ENCODE assay signal across 25 cellular contexts in the genomic region with DNA sequence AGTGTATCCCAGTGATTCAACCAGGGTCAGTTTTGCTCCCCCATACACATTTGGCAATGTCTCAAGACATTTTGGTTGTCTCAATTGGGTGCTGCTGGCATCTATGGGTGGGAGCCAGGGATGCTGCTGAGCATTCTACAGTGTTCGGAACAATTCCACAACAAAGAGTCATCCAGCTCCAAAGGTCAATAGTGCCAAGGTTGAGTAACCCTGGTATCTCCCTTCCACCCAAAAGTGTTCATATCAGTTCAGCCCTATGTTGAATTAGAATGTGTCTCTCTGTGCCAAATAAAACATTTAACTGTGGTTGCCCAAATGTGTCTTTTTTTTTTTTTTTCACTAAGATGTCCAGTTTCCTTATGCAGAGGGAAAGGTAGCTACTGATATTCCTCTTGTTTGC.
"Had no signal": no experiment of that assay in that cellular context is flagged by ENCODE, and none has a peak within 500 bp of the region (broad histone marks: within the 10 kb centered on the region; RNA-seq: fewer than 3 reads in every experiment).

No MANE protein-coding gene starts in this region.

- H3K36me3 ChIP-seq: brain microvascular endothelial cell, SJSA1 had no signal

- H3K27ac ChIP-seq: brain microvascular endothelial cell, RWPE1, SJSA1 had no signal

- H3K4me3 ChIP-seq: SJSA1 had no signal

- DNase-seq: activated CD4-positive, alpha-beta T cell treated with anti-CD3 and anti-CD28 coated beads for 1 hour; activated CD4-positive, alpha-beta T cell treated with anti-CD3 and anti-CD28 coated beads, Interleukin-2, amount 10 ng/mL, durations not matched to agents 24 days and 14 days; activated CD4-positive, alpha-beta T cell treated with anti-CD3 and anti-CD28 coated beads, Interleukin-2, amount 50 U/mL, for 48 hours; activated gamma-delta T cell treated with Interleukin-2 at 50 U/mL for 16 hours; activated naive CD4-positive, alpha-beta T cell treated with anti-CD3 and anti-CD28 coated beads, Interleukin-2, amount 10 ng/mL, durations not matched to agents 7 days and 5 days; activated naive CD8-positive, alpha-beta T cell treated with anti-CD3 and anti-CD28 coated beads for 36 hours; activated T-cell treated with anti-CD3 and anti-CD28 coated beads for 4 hours; activated T-cell treated with anti-CD3 and anti-CD28 coated beads, Interleukin-2, amount 50 U/mL, for 72 hours; brain microvascular endothelial cell; caudate nucleus; KBM-7; NCI-H1092; NCI-H1417; NCI-H1930; NCI-H2171; NCI-H345; NCI-H510A; NCI-H526 treated with DMSO at 0.1 percent for 48 hours; NCI-H82; Right ventricle myocardium superior; SW 1271 had no signal

- H3K9me3 ChIP-seq: SJSA1 had no signal

- H3K4me1 ChIP-seq: SJSA1 had no signal

- H3K27me3 ChIP-seq: brain microvascular endothelial cell, SJSA1 had no signal

- ATAC-seq: activated T-cell treated with anti-CD3 and anti-CD28 coated beads, Interleukin-2, amount 50 U/mL, for 72 hours; SK-N-SH treated with all-trans-retinoic acid at 6 μM for 48 hours; WTC11 had no signal
